ENCODE assay signal across 8 cellular contexts in genomic region chr15:56919708-56920637, GRCh38. TPM values are rescaled to one million over a fixed set of nuclear protein-coding genes. Genes with fewer than 3 reads are reported as not detected.
DNase-seq lines count a peak whose midpoint lies in the region; ATAC-seq, FAIRE-seq and TF ChIP-seq lines count a peak whose summit lies in the region.

No MANE protein-coding gene starts in this region.

- no peaks in the 10 kb centered on the region for H3K9me3 Mint-ChIP-seq in MCF 10A (ENCODE audit: unreplicated experiment)

- H3K36me3 ChIP-seq in kidney (ENCODE audit: control insufficient read depth in 1 of 2, insufficient read depth in 2 of 2, low read length in 2 of 2): no peaks in the 10 kb centered on the region

- intact Hi-C loops in MCF 10A (cut with micrococcal nuclease): loop anchor here (5.0 kb wide), 2 partner anchors 98 to 387 kb away; no protein-coding TSS in a partner anchor
- intact Hi-C loops in kidney (cut with DNase I): no loop called here

- peaks cover 13% of the 10 kb centered on the region for H3K4me1 Mint-ChIP-seq in MCF 10A (ENCODE audit: insufficient read depth, unreplicated experiment)

- no TSS peak for BruUV-seq in MCF 10A (replicated peaks; lab: Mats Ljungman, UMichigan)

- no peak for TF ChIP-seq CTCF in MCF 10A (IDR thresholded peaks at IDR 0.05; ENCODE audit: unreplicated experiment)
- no peak for TF ChIP-seq CTCF in kidney (IDR thresholded peaks at IDR 0.05; ENCODE audit: borderline replicate concordance, extremely low read depth, insufficient read depth)

- H3K4me3 ChIP-seq in kidney (ENCODE audit: low read length in 2 of 2): peak overlapping the region; percentile 72 to 93

- H3K9ac ChIP-seq in kidney (ENCODE audit: low read length in 2 of 2): peak overlapping the region; percentile 76 to 77

- H3K36me3 Mint-ChIP-seq in MCF 10A (ENCODE audit: insufficient read depth, unreplicated experiment): peaks cover 37% of the 10 kb centered on the region

- DNase-seq in A172 (ENCODE audit: low spot score) (peak; percentile 23), SK-N-DZ (ENCODE audit: low spot score) (peak; percentile 49), MCF 10A (ENCODE audit: unreplicated experiment) (peak; percentile 45), kidney (peak; percentile 77), NCI-H226 (no peak)
- DNase-seq in stimulated activated CD4-positive, alpha-beta T cell treated with anti-CD3 and anti-CD28 coated beads, Interleukin-12 subunit alpha, Interleukin-12 subunit beta, amount 100 ng/mL, for 48 hours (ENCODE audit: low read depth in 2 of 3, low spot score in 1 of 3): peak in 2 of 3 donors; percentile 5 to 10

- peak overlapping the region; percentile 85 for H3K4me3 Mint-ChIP-seq in MCF 10A (ENCODE audit: unreplicated experiment)

- H3K27ac Mint-ChIP-seq in MCF 10A (ENCODE audit: low read depth, unreplicated experiment): peak overlapping the region; percentile 76

- H3K4me1 ChIP-seq in kidney (ENCODE audit: control insufficient read depth in 1 of 2, insufficient read depth in 1 of 2, low read depth in 1 of 2, low read length in 2 of 2): peaks cover 0 to 14% of the 10 kb centered on the region in 2 donors

- POLR2A ChIA-PET in MCF 10A (lab: Yijun Ruan, JAX): interaction anchor here (0.6 to 3.9 kb wide), 18 partner anchors 10 to 293 kb away, joined by 3 to 88 read pairs (median 4); partner anchors contain the start of gene ZNF280D

- CTCF ChIA-PET in MCF 10A (lab: Yijun Ruan, JAX): interaction anchor here (0.6 to 2.0 kb wide), 6 partner anchors 10 to 386 kb away, joined by 4 to 10 read pairs (median 4); no protein-coding TSS in a partner anchor

- ATAC-seq in GM18498 (IDR thresholded peaks at IDR 0.05; ENCODE audit: unreplicated experiment): peak; percentile 13
- peak; percentile 6 for ATAC-seq in HG03432 (IDR thresholded peaks at IDR 0.05; ENCODE audit: unreplicated experiment)

- FAIRE-seq in kidney (lab: Jason Lieb, UNC): no peak

- H3K9me3 ChIP-seq in kidney (ENCODE audit: control insufficient read depth in 1 of 2, low read length in 2 of 2): no peaks in the 10 kb centered on the region

- peak overlapping the region; percentile 94 to 95 for H3K27ac ChIP-seq in kidney (ENCODE audit: low read depth in 2 of 2, low read length in 2 of 2)

- H3K27me3 Mint-ChIP-seq in MCF 10A (ENCODE audit: insufficient read depth, unreplicated experiment): no peaks in the 10 kb centered on the region

RNA-seq across cellular contexts. Expression of gene TCF12, which starts 1.5 kb away (rescaled TPM):
- total RNA-seq in A172 (2014; rRNA removed; shearing (Covaris generic)): 53.8 and 133 TPM in 2 replicates
- 62.7 and 63.0 TPM in 2 replicates for polyA plus RNA-seq in SK-N-DZ (2014; cell fraction: cytosol; rRNA removed)
- polyA plus RNA-seq in SK-N-DZ (2014; cell fraction: nucleus; rRNA removed): 43.2 and 67.6 TPM in 2 replicates
- 140 and 163 TPM in 2 replicates for total RNA-seq in MCF 10A (2022)
- 116 TPM for total RNA-seq in kidney
- 16.3 TPM for polyA plus RNA-seq in kidney (ENCODE audit: insufficient read depth, low read depth, low replicate concordance)
